In the genomic region with DNA sequence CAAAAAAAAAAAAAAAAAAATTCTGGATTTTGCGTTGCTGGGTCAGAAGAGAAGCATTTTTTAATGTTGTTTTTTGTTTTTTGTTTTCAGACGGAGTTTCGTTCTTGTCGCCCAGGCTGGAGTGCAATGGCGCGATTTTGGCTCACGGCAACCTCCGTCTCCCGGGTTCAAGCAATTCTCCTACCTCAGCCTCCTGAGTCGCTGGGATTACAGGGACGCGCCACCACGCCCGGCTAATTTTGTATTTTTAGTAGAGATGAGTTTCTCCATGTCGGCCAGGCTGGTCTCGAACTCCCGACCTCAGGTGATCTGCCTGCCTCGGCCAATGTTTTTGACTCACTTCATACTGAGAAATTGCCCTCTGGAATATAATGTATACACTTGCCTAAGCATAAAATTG, we compare ENCODE assay signal across 35 cellular contexts.
"Had no signal": no experiment of that assay in that cellular context is flagged by ENCODE, and none has a peak within 500 bp of the region (broad histone marks: within the 10 kb centered on the region; RNA-seq: fewer than 3 reads in every experiment).

No MANE protein-coding gene starts in this region.

- H3K36me3 ChIP-seq: MG63 had no signal

- H3K9me3 ChIP-seq: MG63 had no signal

- H3K27ac ChIP-seq: KMS-11 had no signal

- H3K9ac ChIP-seq: KMS-11 had no signal

- H3K4me3 ChIP-seq: MG63 had no signal

- H3K27me3 ChIP-seq: MG63 had no signal

- DNase-seq: Karpas-422, Kasumi-1, MG63, MM.1S, MV-4-11, NCI-H1048, NCI-H1092, NCI-H1092 treated with DMSO at 0.1 percent for 48 hours, NCI-H1105, NCI-H1105 treated with DMSO at 0.1 percent for 48 hours, NCI-H1417, NCI-H1417 treated with DMSO at 0.1 percent for 48 hours, NCI-H1436, NCI-H1436 treated with DMSO at 0.1 percent for 48 hours, NCI-H146, NCI-H1694, NCI-H1694 treated with DMSO at 0.1 percent for 48 hours, NCI-H187, NCI-H187 treated with DMSO at 0.1 percent for 48 hours, NCI-H1930, NCI-H2029, NCI-H2029 treated with DMSO at 0.1 percent for 48 hours, NCI-H2081, NCI-H2081 treated with DMSO at 0.1 percent for 48 hours, NCI-H2107, NCI-H2171, NCI-H2171 treated with DMSO at 0.1 percent for 48 hours, NCI-H2227 treated with DMSO at 0.1 percent for 48 hours, NCI-H226, NCI-H345, NCI-H446, NCI-H446 treated with DMSO at 0.1 percent for 48 hours, NCI-H510A, NCI-H510A treated with DMSO at 0.1 percent for 48 hours had no signal
